In genomic region chr1:72564749-72565148, GRCh38 we compare ENCODE assay signal across 1 cellular context.
TF ChIP-seq lines count a peak whose summit lies in the region.

No MANE protein-coding gene starts in this region.

TF ChIP-seq in GM23338, 12 proteins besides CTCF, POLR2A, EP300 and RAD21 (continued from another document):
- TF ChIP-seq ZNF462 (CRISPR knock-in tag; IDR thresholded peaks at IDR 0.05) (no peak), STAT1 (IDR thresholded peaks at IDR 0.05; ENCODE audit: unreplicated experiment) (no peak), EZH2phosphoT487 (IDR thresholded peaks at IDR 0.05; ENCODE audit: unreplicated experiment) (no peak)
